Comparison of ENCODE assay signal across 1 cellular context in the genomic region with DNA sequence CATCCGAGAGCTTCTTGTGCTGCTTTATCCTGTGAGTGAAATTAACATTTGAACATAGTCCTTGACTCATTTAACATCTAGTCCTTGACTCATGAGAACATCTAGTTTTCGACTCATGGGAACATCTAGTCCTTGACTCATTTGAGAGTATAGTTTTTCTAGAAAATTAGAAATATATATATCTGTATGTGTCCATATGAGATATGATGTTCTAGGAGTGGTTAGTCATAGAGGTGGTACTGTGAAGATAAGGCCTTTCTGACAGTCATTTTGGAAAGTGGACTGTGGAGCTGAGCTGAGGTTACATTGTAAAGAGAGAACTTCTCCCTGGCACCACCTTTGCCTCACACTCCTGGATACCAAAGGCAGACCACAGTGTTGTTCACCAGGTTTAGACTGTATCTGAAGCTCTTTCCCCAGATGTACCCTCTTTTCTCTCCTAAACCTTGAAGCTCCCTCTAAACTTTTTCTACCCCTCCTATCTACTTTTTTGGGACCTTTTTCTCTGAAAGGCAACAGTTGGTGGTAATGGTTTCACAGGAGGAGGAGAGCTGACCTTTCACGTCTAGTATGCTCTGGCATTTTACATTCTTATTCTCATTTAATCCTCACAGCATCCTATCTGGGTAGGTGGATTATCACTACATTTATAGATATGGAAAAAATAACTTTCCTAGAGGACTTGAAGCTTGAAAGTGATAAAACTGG.
TF ChIP-seq lines count a peak whose summit lies in the region.

No MANE protein-coding gene starts in this region.

TF ChIP-seq in K562, 482 proteins besides CTCF, POLR2A, EP300 and RAD21 (continued from another document and continues in another):
- TF ChIP-seq, protein P1, sequence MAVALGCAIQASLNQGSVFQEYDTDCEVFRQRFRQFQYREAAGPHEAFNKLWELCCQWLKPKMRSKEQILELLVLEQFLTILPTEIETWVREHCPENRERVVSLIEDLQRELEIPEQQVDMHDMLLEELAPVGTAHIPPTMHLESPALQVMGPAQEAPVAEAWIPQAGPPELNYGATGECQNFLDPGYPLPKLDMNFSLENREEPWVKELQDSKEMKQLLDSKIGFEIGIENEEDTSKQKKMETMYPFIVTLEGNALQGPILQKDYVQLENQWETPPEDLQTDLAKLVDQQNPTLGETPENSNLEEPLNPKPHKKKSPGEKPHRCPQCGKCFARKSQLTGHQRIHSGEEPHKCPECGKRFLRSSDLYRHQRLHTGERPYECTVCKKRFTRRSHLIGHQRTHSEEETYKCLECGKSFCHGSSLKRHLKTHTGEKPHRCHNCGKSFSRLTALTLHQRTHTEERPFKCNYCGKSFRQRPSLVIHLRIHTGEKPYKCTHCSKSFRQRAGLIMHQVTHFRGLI (CRISPR knock-in tag; IDR thresholded peaks at IDR 0.05) = no peak
- no peak for TF ChIP-seq ZSCAN29 (IDR thresholded peaks at IDR 0.05)
- peak; percentile 94 for TF ChIP-seq SMARCA4 (IDR thresholded peaks at IDR 0.05)
- TF ChIP-seq, protein P2, sequence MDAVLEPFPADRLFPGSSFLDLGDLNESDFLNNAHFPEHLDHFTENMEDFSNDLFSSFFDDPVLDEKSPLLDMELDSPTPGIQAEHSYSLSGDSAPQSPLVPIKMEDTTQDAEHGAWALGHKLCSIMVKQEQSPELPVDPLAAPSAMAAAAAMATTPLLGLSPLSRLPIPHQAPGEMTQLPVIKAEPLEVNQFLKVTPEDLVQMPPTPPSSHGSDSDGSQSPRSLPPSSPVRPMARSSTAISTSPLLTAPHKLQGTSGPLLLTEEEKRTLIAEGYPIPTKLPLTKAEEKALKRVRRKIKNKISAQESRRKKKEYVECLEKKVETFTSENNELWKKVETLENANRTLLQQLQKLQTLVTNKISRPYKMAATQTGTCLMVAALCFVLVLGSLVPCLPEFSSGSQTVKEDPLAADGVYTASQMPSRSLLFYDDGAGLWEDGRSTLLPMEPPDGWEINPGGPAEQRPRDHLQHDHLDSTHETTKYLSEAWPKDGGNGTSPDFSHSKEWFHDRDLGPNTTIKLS (IDR thresholded peaks at IDR 0.05; ENCODE audit: borderline replicate concordance, low read depth) = peak; percentile 64; the same call in 1 of the 2 replicates
- peak; percentile 96 for TF ChIP-seq FOSL1 (tag; conservative IDR thresholded peaks at IDR 0.05)
- no peak for TF ChIP-seq MTF1 (CRISPR knock-in tag; IDR thresholded peaks at IDR 0.05; ENCODE audit: borderline replicate concordance)
- peak; percentile 24 for TF ChIP-seq TAF1 (IDR thresholded peaks at IDR 0.05; ENCODE audit: control insufficient read depth, extremely low read depth, insufficient read depth, low read length, severe bottlenecking)
- no peak for TF ChIP-seq SIN3B (IDR thresholded peaks at IDR 0.05; ENCODE audit: low read depth)
- TF ChIP-seq, protein P3, sequence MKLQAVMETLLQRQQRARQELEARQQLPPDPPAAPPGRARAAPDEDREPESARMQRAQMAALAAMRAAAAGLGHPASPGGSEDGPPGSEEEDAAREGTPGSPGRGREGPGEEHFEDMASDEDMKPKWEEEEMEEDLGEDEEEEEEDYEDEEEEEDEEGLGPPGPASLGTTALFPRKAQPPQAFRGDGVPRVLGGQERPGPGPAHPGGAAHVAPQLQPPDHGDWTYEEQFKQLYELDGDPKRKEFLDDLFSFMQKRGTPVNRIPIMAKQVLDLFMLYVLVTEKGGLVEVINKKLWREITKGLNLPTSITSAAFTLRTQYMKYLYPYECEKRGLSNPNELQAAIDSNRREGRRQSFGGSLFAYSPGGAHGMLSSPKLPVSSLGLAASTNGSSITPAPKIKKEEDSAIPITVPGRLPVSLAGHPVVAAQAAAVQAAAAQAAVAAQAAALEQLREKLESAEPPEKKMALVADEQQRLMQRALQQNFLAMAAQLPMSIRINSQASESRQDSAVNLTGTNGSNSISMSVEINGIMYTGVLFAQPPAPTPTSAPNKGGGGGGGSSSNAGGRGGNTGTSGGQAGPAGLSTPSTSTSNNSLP (IDR thresholded peaks at IDR 0.05; ENCODE audit: borderline replicate concordance, low read depth, low read length) = 0 out of 2 replicates have a peak, but pooled peaks have one; percentile 49
- no peak for TF ChIP-seq SMAD1 (IDR thresholded peaks at IDR 0.05; ENCODE audit: low read depth, low read length, partially characterized antibody)
- TF ChIP-seq SMARCC2 (IDR thresholded peaks at IDR 0.05; ENCODE audit: low read depth) = peak; percentile 88
- peak; percentile 18; the same call in 1 of the 2 replicates for TF ChIP-seq SP1 (CRISPR knock-in tag; IDR thresholded peaks at IDR 0.05)
- TF ChIP-seq YY1 (IDR thresholded peaks at IDR 0.05; ENCODE audit: borderline replicate concordance in 1 of 3, control insufficient read depth in 1 of 3, extremely low read depth in 1 of 3, insufficient read depth in 3 of 3, insufficient read length in 1 of 3, insufficient replicate concordance in 2 of 3, low read depth in 1 of 3, low read length in 2 of 3) = peak in 1 of 3 experiments; percentile 57
- no peak for TF ChIP-seq THRAP3 (IDR thresholded peaks at IDR 0.05; ENCODE audit: borderline replicate concordance)
- TF ChIP-seq PPARD (CRISPR knock-in tag; IDR thresholded peaks at IDR 0.05) = no peak
- peak; percentile 59 for TF ChIP-seq MTA2 (IDR thresholded peaks at IDR 0.05; ENCODE audit: low read depth)
- TF ChIP-seq ARID1B (IDR thresholded peaks at IDR 0.05) = peak; percentile 94
- TF ChIP-seq ZNF354B (CRISPR knock-in tag; IDR thresholded peaks at IDR 0.05) = no peak
- TF ChIP-seq NFE2 (IDR thresholded peaks at IDR 0.05; ENCODE audit: low read depth) = peak; percentile 50; the same call in 1 of the 2 replicates
- TF ChIP-seq ADNP (tag; IDR thresholded peaks at IDR 0.05) = peak; percentile 34; the same call in 1 of the 2 replicates
- TF ChIP-seq GATA2 (CRISPR knock-in tag; IDR thresholded peaks at IDR 0.05) = peak; percentile 49; the same call in 1 of the 2 replicates
- TF ChIP-seq KDM5B (IDR thresholded peaks at IDR 0.05; ENCODE audit: insufficient replicate concordance, low read depth, low read length) = no peak
- peak; percentile 88 for TF ChIP-seq JUND (IDR thresholded peaks at IDR 0.05; ENCODE audit: borderline replicate concordance, low read depth, low read length)
- TF ChIP-seq JUND (tag; IDR thresholded peaks at IDR 0.05; ENCODE audit: borderline replicate concordance, low read depth, low read length) = peak; percentile 75; the same call in 1 of the 3 replicates
- peak; percentile 84 for TF ChIP-seq TEAD4 (IDR thresholded peaks at IDR 0.05; ENCODE audit: low read length)
- no peak for TF ChIP-seq TEAD4 (CRISPR knock-in tag; IDR thresholded peaks at IDR 0.05; ENCODE audit: borderline replicate concordance)
- TF ChIP-seq PML (IDR thresholded peaks at IDR 0.05; ENCODE audit: low read length) = peak; percentile 57; the same call in 1 of the 2 replicates
- no peak for TF ChIP-seq ZNF347 (CRISPR knock-in tag; IDR thresholded peaks at IDR 0.05; ENCODE audit: low read depth)
- 0 out of 2 replicates have a peak, but pooled peaks have one; percentile 30 for TF ChIP-seq MBD2 (IDR thresholded peaks at IDR 0.05; ENCODE audit: borderline replicate concordance, low read depth)
- no peak for TF ChIP-seq RFX5 (IDR thresholded peaks at IDR 0.05; ENCODE audit: low read depth, low read length)
- TF ChIP-seq PHTF2 (CRISPR knock-in tag; IDR thresholded peaks at IDR 0.05) = no peak
- TF ChIP-seq KLF16 (IDR thresholded peaks at IDR 0.05) = 0 out of 2 replicates have a peak, but pooled peaks have one; percentile 16
- TF ChIP-seq TAF9B (IDR thresholded peaks at IDR 0.05; ENCODE audit: partially characterized antibody) = peak; percentile 40
- TF ChIP-seq STAT5A (IDR thresholded peaks at IDR 0.05; ENCODE audit: borderline replicate concordance, low read length) = peak; percentile 70
- TF ChIP-seq, protein P4, sequence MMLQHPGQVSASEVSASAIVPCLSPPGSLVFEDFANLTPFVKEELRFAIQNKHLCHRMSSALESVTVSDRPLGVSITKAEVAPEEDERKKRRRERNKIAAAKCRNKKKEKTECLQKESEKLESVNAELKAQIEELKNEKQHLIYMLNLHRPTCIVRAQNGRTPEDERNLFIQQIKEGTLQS (IDR thresholded peaks at IDR 0.05) = peak; percentile 66
- TF ChIP-seq, protein P4 (CRISPR knock-in tag; conservative IDR thresholded peaks at IDR 0.05) = no peak
- peak; percentile 73 for TF ChIP-seq CBFA2T2 (conservative IDR thresholded peaks at IDR 0.05)
- TF ChIP-seq DDX20 (tag; IDR thresholded peaks at IDR 0.05; ENCODE audit: low read depth) = no peak
- peak in 1 of 2 experiments; percentile 73; a peak in 2 of 4 replicates for TF ChIP-seq ARNT (IDR thresholded peaks at IDR 0.05)
- no peak for TF ChIP-seq SREBF1 (IDR thresholded peaks at IDR 0.05; ENCODE audit: borderline replicate concordance, low read depth, low read length)
- TF ChIP-seq, protein P5, sequence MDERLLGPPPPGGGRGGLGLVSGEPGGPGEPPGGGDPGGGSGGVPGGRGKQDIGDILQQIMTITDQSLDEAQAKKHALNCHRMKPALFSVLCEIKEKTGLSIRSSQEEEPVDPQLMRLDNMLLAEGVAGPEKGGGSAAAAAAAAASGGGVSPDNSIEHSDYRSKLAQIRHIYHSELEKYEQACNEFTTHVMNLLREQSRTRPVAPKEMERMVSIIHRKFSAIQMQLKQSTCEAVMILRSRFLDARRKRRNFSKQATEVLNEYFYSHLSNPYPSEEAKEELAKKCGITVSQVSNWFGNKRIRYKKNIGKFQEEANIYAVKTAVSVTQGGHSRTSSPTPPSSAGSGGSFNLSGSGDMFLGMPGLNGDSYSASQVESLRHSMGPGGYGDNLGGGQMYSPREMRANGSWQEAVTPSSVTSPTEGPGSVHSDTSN (CRISPR knock-in tag; IDR thresholded peaks at IDR 0.05; ENCODE audit: low read depth) = no peak
- TF ChIP-seq, protein P5 (tag; conservative IDR thresholded peaks at IDR 0.05; ENCODE audit: low read depth) = peak; percentile 35; the same call in 1 of the 2 replicates
- no peak for TF ChIP-seq ZNF232 (CRISPR knock-in tag; IDR thresholded peaks at IDR 0.05)
- no peak for TF ChIP-seq KDM4B (IDR thresholded peaks at IDR 0.05; ENCODE audit: borderline replicate concordance in 2 of 2, low read depth in 1 of 2)
- TF ChIP-seq, protein P6, sequence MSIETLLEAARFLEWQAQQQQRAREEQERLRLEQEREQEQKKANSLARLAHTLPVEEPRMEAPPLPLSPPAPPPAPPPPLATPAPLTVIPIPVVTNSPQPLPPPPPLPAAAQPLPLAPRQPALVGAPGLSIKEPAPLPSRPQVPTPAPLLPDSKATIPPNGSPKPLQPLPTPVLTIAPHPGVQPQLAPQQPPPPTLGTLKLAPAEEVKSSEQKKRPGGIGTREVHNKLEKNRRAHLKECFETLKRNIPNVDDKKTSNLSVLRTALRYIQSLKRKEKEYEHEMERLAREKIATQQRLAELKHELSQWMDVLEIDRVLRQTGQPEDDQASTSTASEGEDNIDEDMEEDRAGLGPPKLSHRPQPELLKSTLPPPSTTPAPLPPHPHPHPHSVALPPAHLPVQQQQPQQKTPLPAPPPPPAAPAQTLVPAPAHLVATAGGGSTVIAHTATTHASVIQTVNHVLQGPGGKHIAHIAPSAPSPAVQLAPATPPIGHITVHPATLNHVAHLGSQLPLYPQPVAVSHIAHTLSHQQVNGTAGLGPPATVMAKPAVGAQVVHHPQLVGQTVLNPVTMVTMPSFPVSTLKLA (conservative IDR thresholded peaks at IDR 0.05) = 0 out of 4 replicates have a peak, but pooled peaks of 1 of the 2 experiments have one; percentile 23
- peak; percentile 89 for TF ChIP-seq TCF3 (CRISPR knock-in tag; IDR thresholded peaks at IDR 0.05)
- TF ChIP-seq KDM2B (CRISPR knock-in tag; IDR thresholded peaks at IDR 0.05) = no peak
- TF ChIP-seq, protein P7, sequence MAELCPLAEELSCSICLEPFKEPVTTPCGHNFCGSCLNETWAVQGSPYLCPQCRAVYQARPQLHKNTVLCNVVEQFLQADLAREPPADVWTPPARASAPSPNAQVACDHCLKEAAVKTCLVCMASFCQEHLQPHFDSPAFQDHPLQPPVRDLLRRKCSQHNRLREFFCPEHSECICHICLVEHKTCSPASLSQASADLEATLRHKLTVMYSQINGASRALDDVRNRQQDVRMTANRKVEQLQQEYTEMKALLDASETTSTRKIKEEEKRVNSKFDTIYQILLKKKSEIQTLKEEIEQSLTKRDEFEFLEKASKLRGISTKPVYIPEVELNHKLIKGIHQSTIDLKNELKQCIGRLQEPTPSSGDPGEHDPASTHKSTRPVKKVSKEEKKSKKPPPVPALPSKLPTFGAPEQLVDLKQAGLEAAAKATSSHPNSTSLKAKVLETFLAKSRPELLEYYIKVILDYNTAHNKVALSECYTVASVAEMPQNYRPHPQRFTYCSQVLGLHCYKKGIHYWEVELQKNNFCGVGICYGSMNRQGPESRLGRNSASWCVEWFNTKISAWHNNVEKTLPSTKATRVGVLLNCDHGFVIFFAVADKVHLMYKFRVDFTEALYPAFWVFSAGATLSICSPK (IDR thresholded peaks at IDR 0.05; ENCODE audit: borderline replicate concordance) = no peak
- TF ChIP-seq, protein P8, sequence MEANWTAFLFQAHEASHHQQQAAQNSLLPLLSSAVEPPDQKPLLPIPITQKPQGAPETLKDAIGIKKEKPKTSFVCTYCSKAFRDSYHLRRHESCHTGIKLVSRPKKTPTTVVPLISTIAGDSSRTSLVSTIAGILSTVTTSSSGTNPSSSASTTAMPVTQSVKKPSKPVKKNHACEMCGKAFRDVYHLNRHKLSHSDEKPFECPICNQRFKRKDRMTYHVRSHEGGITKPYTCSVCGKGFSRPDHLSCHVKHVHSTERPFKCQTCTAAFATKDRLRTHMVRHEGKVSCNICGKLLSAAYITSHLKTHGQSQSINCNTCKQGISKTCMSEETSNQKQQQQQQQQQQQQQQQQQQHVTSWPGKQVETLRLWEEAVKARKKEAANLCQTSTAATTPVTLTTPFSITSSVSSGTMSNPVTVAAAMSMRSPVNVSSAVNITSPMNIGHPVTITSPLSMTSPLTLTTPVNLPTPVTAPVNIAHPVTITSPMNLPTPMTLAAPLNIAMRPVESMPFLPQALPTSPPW (CRISPR knock-in tag; IDR thresholded peaks at IDR 0.05) = 0 out of 2 replicates have a peak, but pooled peaks have one; percentile 6
- TF ChIP-seq, protein P9, sequence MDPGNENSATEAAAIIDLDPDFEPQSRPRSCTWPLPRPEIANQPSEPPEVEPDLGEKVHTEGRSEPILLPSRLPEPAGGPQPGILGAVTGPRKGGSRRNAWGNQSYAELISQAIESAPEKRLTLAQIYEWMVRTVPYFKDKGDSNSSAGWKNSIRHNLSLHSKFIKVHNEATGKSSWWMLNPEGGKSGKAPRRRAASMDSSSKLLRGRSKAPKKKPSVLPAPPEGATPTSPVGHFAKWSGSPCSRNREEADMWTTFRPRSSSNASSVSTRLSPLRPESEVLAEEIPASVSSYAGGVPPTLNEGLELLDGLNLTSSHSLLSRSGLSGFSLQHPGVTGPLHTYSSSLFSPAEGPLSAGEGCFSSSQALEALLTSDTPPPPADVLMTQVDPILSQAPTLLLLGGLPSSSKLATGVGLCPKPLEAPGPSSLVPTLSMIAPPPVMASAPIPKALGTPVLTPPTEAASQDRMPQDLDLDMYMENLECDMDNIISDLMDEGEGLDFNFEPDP (CRISPR knock-in tag; IDR thresholded peaks at IDR 0.05) = no peak
